In genomic region chr3:190182418-190183043, GRCh38 we compare ENCODE assay signal across 19 cellular contexts.
DNase-seq lines count a peak whose midpoint lies in the region; ATAC-seq, FAIRE-seq and TF ChIP-seq lines count a peak whose summit lies in the region.
"Had no signal": no experiment of that assay in that cellular context is flagged by ENCODE, and none has a peak within 500 bp of the region (broad histone marks: within the 10 kb centered on the region; RNA-seq: fewer than 3 reads in every experiment).

No MANE protein-coding gene starts in this region.

- DNase-seq in A549 (ENCODE audit: low read depth in 1 of 2, low spot score in 1 of 2): peak; percentile 28 to 80
- DNase-seq in chondrocyte (ENCODE audit: low spot score): no peak
- no peak for DNase-seq in mesendoderm
- DNase-seq in stimulated activated naive B cell treated with anti-CD40 and anti-IgM and Interleukin-4, amounts not matched to agents 10 μg/mL and 1 μg/mL and 100 μg/mL, for 72 hours: no peak
- DNase-seq in suprapubic skin (ENCODE audit: low spot score in 2 of 2): no peak
- DNase-seq in activated naive CD4-positive, alpha-beta T cell treated with anti-CD3 and anti-CD28 coated beads, Interleukin-2, amount 50 U/mL, for 72 hours (ENCODE audit: low spot score in 2 of 2): no peak
- DNase-seq: activated CD4-positive, alpha-beta T cell treated with anti-CD3 and anti-CD28 coated beads for 36 hours; activated naive CD8-positive, alpha-beta T cell treated with anti-CD3 and anti-CD28 coated beads, Interleukin-2, amount 10 ng/mL, durations not matched to agents 7 days and 5 days; Caco-2; naive thymus-derived CD4-positive, alpha-beta T cell; NCI-H2107; NK-92 treated with Interleukin-12 subunit alpha and Interleukin-12 subunit beta, amount 100 ng/mL, for 24 hours; right cardiac atrium; stimulated activated CD4-positive, alpha-beta T cell treated with anti-CD3 and anti-CD28 coated beads, Interleukin-2, amount 100 ng/mL, for 48 hours; stimulated activated CD8-positive, alpha-beta memory T cell treated with anti-CD3 and anti-CD28 coated beads, Interleukin-4, amount 100 ng/mL, for 48 hours; transverse colon had no signal

- H3K4me1 ChIP-seq in A549 (peaks cover 72% of the 10 kb centered on the region), KMS-11 (ENCODE audit: low read depth, poor library complexity, severe bottlenecking) (peaks cover 12% of the 10 kb centered on the region), mesendoderm (ENCODE audit: control insufficient read depth, low read depth, low read length) (peaks cover 5% of the 10 kb centered on the region), suprapubic skin (no peaks in the 10 kb centered on the region)
- H3K4me1 ChIP-seq: Caco-2, transverse colon had no signal

- TF ChIP-seq POLR2A in A549 (IDR thresholded peaks at IDR 0.05; ENCODE audit: low read length) (no peak), suprapubic skin (IDR thresholded peaks at IDR 0.05) (no peak)

- peak overlapping the region; percentile 74 for H3K4me2 ChIP-seq in A549
- 0 out of 2 replicates have a peak overlapping the region, but pooled peaks have one; percentile 12 for H3K4me2 ChIP-seq in KMS-11
- no peak overlapping the region for H3K4me2 ChIP-seq in mesendoderm (ENCODE audit: low read length)

- no peak overlapping the region for H4K5ac ChIP-seq in mesendoderm (ENCODE audit: low read length)

- H3K27me3 Mint-ChIP-seq in chondrocyte (ENCODE audit: low read depth): no peaks in the 10 kb centered on the region
- H3K27me3 Mint-ChIP-seq in stimulated activated naive B cell treated with anti-CD40 and anti-IgM and Interleukin-4, amounts not matched to agents 10 μg/mL and 1 μg/mL and 100 μg/mL, for 72 hours: no peaks in the 10 kb centered on the region
- H3K27me3 Mint-ChIP-seq: activated CD4-positive, alpha-beta T cell treated with anti-CD3 and anti-CD28 coated beads for 36 hours had no signal

- no peak overlapping the region for H3K4me3 Mint-ChIP-seq in chondrocyte (ENCODE audit: unreplicated experiment)
- no peak overlapping the region for H3K4me3 Mint-ChIP-seq in stimulated activated naive B cell treated with anti-CD40 and anti-IgM and Interleukin-4, amounts not matched to agents 10 μg/mL and 1 μg/mL and 100 μg/mL, for 72 hours
- H3K4me3 Mint-ChIP-seq: activated CD4-positive, alpha-beta T cell treated with anti-CD3 and anti-CD28 coated beads for 36 hours; activated naive CD8-positive, alpha-beta T cell treated with anti-CD3 and anti-CD28 coated beads, Interleukin-2, amount 10 ng/mL, durations not matched to agents 7 days and 5 days; naive thymus-derived CD4-positive, alpha-beta T cell had no signal

- H3K27me3 ChIP-seq in KMS-11 (ENCODE audit: insufficient read depth, low read depth): no peaks in the 10 kb centered on the region
- no peaks in the 10 kb centered on the region for H3K27me3 ChIP-seq in mesendoderm (ENCODE audit: insufficient read depth, low read length, poor library complexity)
- no peaks in the 10 kb centered on the region for H3K27me3 ChIP-seq in suprapubic skin
- H3K27me3 ChIP-seq: transverse colon had no signal

- H2BK15ac ChIP-seq in mesendoderm (replicated peaks; ENCODE audit: low read depth): peak overlapping the region; percentile 85

- FAIRE-seq in A549 (lab: Jason Lieb, UNC): peak; percentile 80

- TF ChIP-seq CTCF in A549 (IDR thresholded peaks at IDR 0.05) (no peak), KMS-11 (conservative IDR thresholded peaks at IDR 0.05; ENCODE audit: low read depth, low read length) (no peak), chondrocyte (IDR thresholded peaks at IDR 0.05) (no peak), suprapubic skin (IDR thresholded peaks at IDR 0.05) (no peak)

- H3K9ac ChIP-seq in KMS-11 (no peak overlapping the region), mesendoderm (ENCODE audit: low read length) (no peak overlapping the region)

- H2BK120ac ChIP-seq in mesendoderm (ENCODE audit: low read depth, low read length): no peak overlapping the region

- H3K9me3 Mint-ChIP-seq in chondrocyte (ENCODE audit: low read depth): peaks cover 3% of the 10 kb centered on the region
- H3K9me3 Mint-ChIP-seq in stimulated activated naive B cell treated with anti-CD40 and anti-IgM and Interleukin-4, amounts not matched to agents 10 μg/mL and 1 μg/mL and 100 μg/mL, for 72 hours: no peaks in the 10 kb centered on the region
- no peaks in the 10 kb centered on the region for H3K9me3 Mint-ChIP-seq in activated naive CD4-positive, alpha-beta T cell treated with anti-CD3 and anti-CD28 coated beads, Interleukin-2, amount 50 U/mL, for 72 hours
- H3K9me3 Mint-ChIP-seq: activated naive CD8-positive, alpha-beta T cell treated with anti-CD3 and anti-CD28 coated beads, Interleukin-2, amount 10 ng/mL, durations not matched to agents 7 days and 5 days had no signal

- no peak overlapping the region for H3K56ac ChIP-seq in mesendoderm (ENCODE audit: low read length)

- no peak overlapping the region for H3K23ac ChIP-seq in mesendoderm (ENCODE audit: low read length)

- H4K8ac ChIP-seq in mesendoderm (ENCODE audit: low read depth, low read length): no peak overlapping the region

- H3K9me3 ChIP-seq in A549 (no peaks in the 10 kb centered on the region), suprapubic skin (no peaks in the 10 kb centered on the region)
- H3K9me3 ChIP-seq: Caco-2, transverse colon had no signal

- H3K79me2 ChIP-seq in KMS-11 (ENCODE audit: insufficient read depth, low read depth) (no peaks in the 10 kb centered on the region), mesendoderm (ENCODE audit: control insufficient read depth, insufficient read depth, low read length) (no peaks in the 10 kb centered on the region)

- POLR2A ChIA-PET in A549 (lab: Yijun Ruan, JAX): interaction anchor here (0.5 kb wide), 1 partner anchor 197 kb away, joined by 4 read pairs; no protein-coding TSS in a partner anchor

- H3K27ac Mint-ChIP-seq in chondrocyte (ENCODE audit: unreplicated experiment): peak overlapping the region; percentile 76
- no peak overlapping the region for H3K27ac Mint-ChIP-seq in stimulated activated naive B cell treated with anti-CD40 and anti-IgM and Interleukin-4, amounts not matched to agents 10 μg/mL and 1 μg/mL and 100 μg/mL, for 72 hours
- H3K27ac Mint-ChIP-seq in activated naive CD4-positive, alpha-beta T cell treated with anti-CD3 and anti-CD28 coated beads, Interleukin-2, amount 50 U/mL, for 72 hours: no peak overlapping the region
- H3K27ac Mint-ChIP-seq: activated CD4-positive, alpha-beta T cell treated with anti-CD3 and anti-CD28 coated beads for 36 hours; activated naive CD8-positive, alpha-beta T cell treated with anti-CD3 and anti-CD28 coated beads, Interleukin-2, amount 10 ng/mL, durations not matched to agents 7 days and 5 days; naive thymus-derived CD4-positive, alpha-beta T cell had no signal

- no peak overlapping the region for H2AK5ac ChIP-seq in mesendoderm (ENCODE audit: low read length)

- H2AFZ ChIP-seq in KMS-11 (ENCODE audit: low read depth): peak overlapping the region; percentile 23; the same call in 1 of the 2 replicates

- H3K4me3 ChIP-seq in A549: no peak overlapping the region; the same call in 2 of the 3 replicates
- no peak overlapping the region for H3K4me3 ChIP-seq in KMS-11 (IDR thresholded peaks at IDR 0.05; ENCODE audit: insufficient read depth, low read depth, low read length)
- H3K4me3 ChIP-seq in mesendoderm (ENCODE audit: low read length): no peak overlapping the region
- H3K4me3 ChIP-seq in suprapubic skin: no peak overlapping the region
- H3K4me3 ChIP-seq: coronary artery, transverse colon had no signal

- TF ChIP-seq EP300 in A549 (IDR thresholded peaks at IDR 0.05): peak in 1 of 2 experiments; percentile 48; a peak in 2 of 5 replicates
- no peak for TF ChIP-seq EP300 in suprapubic skin (IDR thresholded peaks at IDR 0.05)

- H3K36me3 ChIP-seq in KMS-11 (ENCODE audit: insufficient read depth) (no peaks in the 10 kb centered on the region), mesendoderm (ENCODE audit: control insufficient read depth, insufficient read depth, low read length) (no peaks in the 10 kb centered on the region), suprapubic skin (no peaks in the 10 kb centered on the region)
- H3K36me3 ChIP-seq: transverse colon had no signal

- CTCF ChIA-PET in A549 (lab: Yijun Ruan, JAX): interaction anchor here (1.0 to 1.2 kb wide), 3 partner anchors 11 to 215 kb away, joined by 3 read pairs; no protein-coding TSS in a partner anchor

- peaks cover 46% of the 10 kb centered on the region for H3K4me1 Mint-ChIP-seq in chondrocyte (ENCODE audit: low read depth)
- H3K4me1 Mint-ChIP-seq in stimulated activated naive B cell treated with anti-CD40 and anti-IgM and Interleukin-4, amounts not matched to agents 10 μg/mL and 1 μg/mL and 100 μg/mL, for 72 hours: no peaks in the 10 kb centered on the region
- H3K4me1 Mint-ChIP-seq: activated CD4-positive, alpha-beta T cell treated with anti-CD3 and anti-CD28 coated beads for 36 hours; activated naive CD8-positive, alpha-beta T cell treated with anti-CD3 and anti-CD28 coated beads, Interleukin-2, amount 10 ng/mL, durations not matched to agents 7 days and 5 days; naive thymus-derived CD4-positive, alpha-beta T cell had no signal

- WGBS in A549 (ENCODE audit: missing lambda C conversion rate): under 1% methylated on average over 12 of the region's 12 CpGs
- WGBS in mesendoderm (ENCODE audit: extremely low coverage, insufficient coverage, low lambda C conversion rate): no CpG with 5 or more reads among the region's 12 CpGs
- 86% methylated on average over 12 of the region's 12 CpGs for WGBS in suprapubic skin

- peak overlapping the region; percentile 71 to 92 for H3K27ac ChIP-seq in A549
- peak overlapping the region; percentile 16; the same call in 1 of the 2 replicates for H3K27ac ChIP-seq in KMS-11
- H3K27ac ChIP-seq in mesendoderm (ENCODE audit: low read depth, low read length): no peak overlapping the region
- no peak overlapping the region for H3K27ac ChIP-seq in suprapubic skin
- H3K27ac ChIP-seq: coronary artery, transverse colon had no signal

- TF ChIP-seq RAD21 in A549 (conservative IDR thresholded peaks at IDR 0.05 in 1 of 2, IDR thresholded peaks at IDR 0.05 in 1 of 2): no peak

- ATAC-seq in A549 (peak; percentile 56 to 77), HG02610 (IDR thresholded peaks at IDR 0.05; ENCODE audit: unreplicated experiment) (no peak)
- no peak for ATAC-seq in stimulated activated naive B cell treated with anti-CD40 and anti-IgM and Interleukin-4, amounts not matched to agents 10 μg/mL and 1 μg/mL and 100 μg/mL, for 72 hours (replicated peaks)
- no peak for ATAC-seq in activated naive CD4-positive, alpha-beta T cell treated with anti-CD3 and anti-CD28 coated beads, Interleukin-2, amount 50 U/mL, for 72 hours
- ATAC-seq: activated CD4-positive, alpha-beta T cell treated with anti-CD3 and anti-CD28 coated beads for 36 hours; naive thymus-derived CD4-positive, alpha-beta T cell had no signal

- H4K20me1 ChIP-seq in KMS-11 (ENCODE audit: insufficient read depth): no peaks in the 10 kb centered on the region

- no peaks in the 10 kb centered on the region for H3K79me1 ChIP-seq in mesendoderm (ENCODE audit: low read length)

- H3K18ac ChIP-seq in mesendoderm (ENCODE audit: low read length): peak overlapping the region; percentile 64

- H2BK5ac ChIP-seq in mesendoderm (ENCODE audit: low read length): no peak overlapping the region

- H3K4ac ChIP-seq in mesendoderm (ENCODE audit: low read depth, low read length): no peak overlapping the region

- no peaks in the 10 kb centered on the region for H3K36me3 Mint-ChIP-seq in chondrocyte (ENCODE audit: low read depth)
- no peaks in the 10 kb centered on the region for H3K36me3 Mint-ChIP-seq in stimulated activated naive B cell treated with anti-CD40 and anti-IgM and Interleukin-4, amounts not matched to agents 10 μg/mL and 1 μg/mL and 100 μg/mL, for 72 hours
- no peaks in the 10 kb centered on the region for H3K36me3 Mint-ChIP-seq in activated naive CD4-positive, alpha-beta T cell treated with anti-CD3 and anti-CD28 coated beads, Interleukin-2, amount 50 U/mL, for 72 hours
- H3K36me3 Mint-ChIP-seq: activated naive CD8-positive, alpha-beta T cell treated with anti-CD3 and anti-CD28 coated beads, Interleukin-2, amount 10 ng/mL, durations not matched to agents 7 days and 5 days; naive thymus-derived CD4-positive, alpha-beta T cell had no signal

Comparison
In these comparisons a context has a peak if more than half of its experiments do, and no peak if none do; other contexts are left out.
1. ATAC-seq: peak in A549 (2 of 2); none in stimulated activated naive B cell treated with anti-CD40 and anti-IgM and Interleukin-4, amounts not matched to agents 10 μg/mL and 1 μg/mL and 100 μg/mL, for 72 hours (0 of 2), activated naive CD4-positive, alpha-beta T cell treated with anti-CD3 and anti-CD28 coated beads, Interleukin-2, amount 50 U/mL, for 72 hours (0 of 2) and HG02610 (single experiment).
2. DNase-seq: peak in A549 (2 of 2); none in chondrocyte (single experiment), mesendoderm (single experiment), stimulated activated naive B cell treated with anti-CD40 and anti-IgM and Interleukin-4, amounts not matched to agents 10 μg/mL and 1 μg/mL and 100 μg/mL, for 72 hours (single experiment), suprapubic skin (0 of 2) and activated naive CD4-positive, alpha-beta T cell treated with anti-CD3 and anti-CD28 coated beads, Interleukin-2, amount 50 U/mL, for 72 hours (0 of 2).
3. H3K27ac ChIP-seq: peak in A549 (2 of 2) and KMS-11 (single experiment); none in mesendoderm (single experiment) and suprapubic skin (single experiment).